Comparison of ENCODE assay signal across 8 cellular contexts in the genomic region with DNA sequence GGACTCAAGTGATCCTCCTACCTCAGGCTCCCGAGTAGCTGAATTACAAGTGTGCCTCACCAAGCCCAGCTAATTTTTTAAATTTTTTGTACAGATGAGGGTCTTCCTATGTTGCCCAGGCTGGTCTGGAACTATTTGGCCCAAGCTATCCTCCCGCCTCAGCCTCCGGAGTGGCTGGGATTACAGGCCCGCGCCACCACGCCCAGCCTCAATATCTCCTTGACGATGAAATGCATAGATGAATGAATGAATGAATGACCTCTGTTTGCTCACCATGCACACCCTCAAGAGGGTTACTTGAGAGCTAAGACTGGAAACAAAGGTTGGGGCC. TPM values are rescaled to one million over a fixed set of nuclear protein-coding genes. Genes with fewer than 3 reads are reported as not detected.
DNase-seq lines count a peak whose midpoint lies in the region; ATAC-seq and TF ChIP-seq lines count a peak whose summit lies in the region.

No MANE protein-coding gene starts in this region.

- H3K4me1 ChIP-seq in MM.1S (ENCODE audit: low read length) (peaks cover 2% of the 10 kb centered on the region), psoas muscle (peaks cover 16% of the 10 kb centered on the region), upper lobe of right lung (peaks cover 40% of the 10 kb centered on the region)

- peak overlapping the region; percentile 70 for H3K4me2 ChIP-seq in MM.1S (ENCODE audit: low read depth, low read length)

- 18 to 28% (median 21%) methylated on average over 7 of the region's 7 CpGs for WGBS in psoas muscle, 3 donors

- intact Hi-C loops in psoas muscle (cut with DNase I), result no loop called here
- intact Hi-C loops in upper lobe of right lung (cut with DNase I), result no loop called here

- H3K79me2 ChIP-seq in MM.1S (ENCODE audit: low read length), result no peaks in the 10 kb centered on the region

- no peak for ATAC-seq in psoas muscle
- ATAC-seq in upper lobe of right lung, result no peak
- ATAC-seq in GM21723 (IDR thresholded peaks at IDR 0.05; ENCODE audit: unreplicated experiment), result no peak

- H3K27me3 ChIP-seq in GM06990 (replicated peaks; ENCODE audit: control insufficient read depth, insufficient read depth, low read length) (no peaks in the 10 kb centered on the region), MM.1S (replicated peaks; ENCODE audit: insufficient read depth, low read length) (0 out of 2 replicates have a peak, but pooled peaks cover 11% of the 10 kb centered on the region), psoas muscle (ENCODE audit: insufficient read depth in 3 of 3, low read length in 2 of 3) (no peaks in the 10 kb centered on the region), upper lobe of right lung (no peaks in the 10 kb centered on the region)

- DNase-seq in GM06990 (ENCODE audit: extremely low read depth, insufficient read length) (no peak), MM.1S (no peak), coronary artery (ENCODE audit: low spot score) (no peak), psoas muscle (no peak), ACHN (no peak), upper lobe of right lung (no peak), kidney glomerular epithelial cell (lab: John Stamatoyannopoulos, UW) (no peak)

- H3K9ac ChIP-seq in MM.1S (ENCODE audit: low read length), result no peak overlapping the region

- peak overlapping the region; percentile 67; the same call in 1 of the 2 replicates for H2AFZ ChIP-seq in MM.1S (ENCODE audit: low read length)

- in situ Hi-C loops in ACHN (cut with HindIII; ENCODE audit: low pct_ligation_motif_present, low pct_unique_long_range_greater_than_20kb, low sequenced_read_pairs), result no loop called here

- H3K9me3 ChIP-seq in MM.1S (replicated peaks; ENCODE audit: insufficient read depth, low read length) (no peaks in the 10 kb centered on the region), psoas muscle (no peaks in the 10 kb centered on the region), upper lobe of right lung (no peaks in the 10 kb centered on the region)

- TF ChIP-seq CTCF in GM06990 (IDR thresholded peaks at IDR 0.05; ENCODE audit: insufficient read depth, low read length, poor library complexity, severe bottlenecking) (no peak), MM.1S (IDR thresholded peaks at IDR 0.05; ENCODE audit: low read length) (no peak), coronary artery (IDR thresholded peaks at IDR 0.05) (no peak), psoas muscle (IDR thresholded peaks at IDR 0.05) (no peak), upper lobe of right lung (IDR thresholded peaks at IDR 0.05) (no peak)

- H3K36me3 ChIP-seq in GM06990 (ENCODE audit: control insufficient read depth, insufficient read depth, low read length) (no peaks in the 10 kb centered on the region; the same call in 1 of the 2 replicates), MM.1S (replicated peaks; ENCODE audit: insufficient read depth, low read length) (no peaks in the 10 kb centered on the region), psoas muscle (ENCODE audit: insufficient read depth in 1 of 2, low read depth in 1 of 2) (no peaks in the 10 kb centered on the region), upper lobe of right lung (no peaks in the 10 kb centered on the region)

- H4K20me1 ChIP-seq in MM.1S (ENCODE audit: insufficient read depth, low read length), result no peaks in the 10 kb centered on the region

- H3K9me2 ChIP-seq in MM.1S (replicated peaks; ENCODE audit: insufficient read depth, low read length), result no peaks in the 10 kb centered on the region

- H3F3A ChIP-seq in MM.1S (ENCODE audit: insufficient read depth, low read length), result peaks cover 2% of the 10 kb centered on the region; the same call in 1 of the 2 replicates

- H3K27ac ChIP-seq in MM.1S (ENCODE audit: low read length), result no peak overlapping the region
- peak overlapping the region in 1 of 2 donors; percentile 93 for H3K27ac ChIP-seq in coronary artery
- H3K27ac ChIP-seq in psoas muscle, result no peak overlapping the region
- H3K27ac ChIP-seq in upper lobe of right lung, result no peak overlapping the region

- H3K4me3 ChIP-seq in GM06990 (replicated peaks; ENCODE audit: low read depth, low read length), result peak overlapping the region; percentile 35
- no peak overlapping the region for H3K4me3 ChIP-seq in MM.1S (ENCODE audit: low read length)
- H3K4me3 ChIP-seq in coronary artery, result peak overlapping the region; percentile 89
- H3K4me3 ChIP-seq in psoas muscle, result peak overlapping the region; percentile 100
- no peak overlapping the region for H3K4me3 ChIP-seq in upper lobe of right lung

RNA-seq across cellular contexts. Expression of gene AP1M2, which starts 14.9 kb away (rescaled TPM):
- total RNA-seq in psoas muscle (not detected), upper lobe of right lung (37.8 TPM)
- under 1 TPM in 1 of 3 donors, not detected in 2; 0.13 TPM for polyA plus RNA-seq in psoas muscle

RNA-seq across cellular contexts. Expression of gene SLC44A2, which starts 23.4 kb away (rescaled TPM):
- 100 to 1,000 TPM in 1 of 4 donors, 10 to 100 TPM in 3; 73.8 to 104 (median 83.8) TPM for total RNA-seq in psoas muscle
- 10 to 100 TPM; 36.3 to 73.4 (median 63.2) TPM for polyA plus RNA-seq in psoas muscle
- 293 TPM for total RNA-seq in upper lobe of right lung

RNA-seq across cellular contexts. Expression of gene CDKN2D, which starts 33.2 kb away (rescaled TPM):
- total RNA-seq in psoas muscle, result 10 to 100 TPM in 3 of 4 donors, 1 to 10 TPM in 1; 6.1 to 13.1 (median 11.8) TPM
- polyA plus RNA-seq in psoas muscle, result 10 to 100 TPM; 18.0 to 29.2 (median 22.7) TPM
- total RNA-seq in upper lobe of right lung, result 10.5 TPM

RNA-seq across cellular contexts. Expression of gene KRI1, which starts 36.2 kb away (rescaled TPM):
- total RNA-seq in psoas muscle, result 10 to 100 TPM; 17.3 to 20.6 (median 20.3) TPM
- 10 to 100 TPM; 14.8 to 21.6 (median 20.1) TPM for polyA plus RNA-seq in psoas muscle
- 19.6 TPM for total RNA-seq in upper lobe of right lung

RNA-seq across cellular contexts. Expression of gene ILF3, which starts 52.2 kb away (rescaled TPM):
- 100 to 1,000 TPM; 112 to 189 (median 157) TPM for total RNA-seq in psoas muscle
- polyA plus RNA-seq in psoas muscle, result 100 to 1,000 TPM in 2 of 3 donors, 10 to 100 TPM in 1; 70.6 to 148 (median 139) TPM
- 182 TPM for total RNA-seq in upper lobe of right lung

Comparison
In these comparisons a context has a peak if more than half of its experiments do, and no peak if none do; other contexts are left out.
1. H3K4me3 ChIP-seq: peak in GM06990 (single experiment), coronary artery (single experiment) and psoas muscle (single experiment); none in MM.1S (single experiment) and upper lobe of right lung (single experiment).
2. RNA of gene AP1M2, which starts 14.9 kb away (total RNA-seq): 37.8 TPM in upper lobe of right lung (single experiment); not detected in psoas muscle; every median in the first group is over 10 times any median in the second.